2 cellular contexts compared by ENCODE assay signal in the genomic region with DNA sequence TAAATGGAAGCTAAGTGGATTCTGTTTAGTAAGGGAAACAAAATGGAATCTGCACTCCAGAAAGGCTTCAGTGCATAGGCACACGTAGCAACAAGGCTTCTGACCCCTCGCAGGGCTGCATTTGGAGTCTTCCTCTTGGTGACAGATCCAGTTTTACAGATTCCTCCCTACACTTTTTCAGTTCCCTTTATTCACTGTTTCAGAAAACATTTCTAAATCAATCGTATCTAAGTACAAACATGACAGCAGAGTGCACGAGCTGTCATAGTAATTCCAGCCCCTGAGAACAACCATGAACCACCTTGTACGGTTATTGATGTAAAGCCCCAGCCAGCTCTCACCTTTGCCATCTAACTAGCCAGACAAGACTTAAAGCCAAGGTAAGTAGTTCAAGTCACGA.
TF ChIP-seq lines count a peak whose summit lies in the region.

No MANE protein-coding gene starts in this region.

TF ChIP-seq in IMR-90, 13 proteins besides CTCF, POLR2A, EP300 and RAD21 (continued from another document):
- no peak for TF ChIP-seq BHLHE40 (IDR thresholded peaks at IDR 0.05; ENCODE audit: low read depth, low read length)
- no peak for TF ChIP-seq SMC3 (IDR thresholded peaks at IDR 0.05; ENCODE audit: low read depth, low read length)
- TF ChIP-seq, protein P1, sequence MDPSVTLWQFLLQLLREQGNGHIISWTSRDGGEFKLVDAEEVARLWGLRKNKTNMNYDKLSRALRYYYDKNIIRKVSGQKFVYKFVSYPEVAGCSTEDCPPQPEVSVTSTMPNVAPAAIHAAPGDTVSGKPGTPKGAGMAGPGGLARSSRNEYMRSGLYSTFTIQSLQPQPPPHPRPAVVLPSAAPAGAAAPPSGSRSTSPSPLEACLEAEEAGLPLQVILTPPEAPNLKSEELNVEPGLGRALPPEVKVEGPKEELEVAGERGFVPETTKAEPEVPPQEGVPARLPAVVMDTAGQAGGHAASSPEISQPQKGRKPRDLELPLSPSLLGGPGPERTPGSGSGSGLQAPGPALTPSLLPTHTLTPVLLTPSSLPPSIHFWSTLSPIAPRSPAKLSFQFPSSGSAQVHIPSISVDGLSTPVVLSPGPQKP (IDR thresholded peaks at IDR 0.05; ENCODE audit: borderline replicate concordance, low read depth, low read length), result no peak
- TF ChIP-seq MXI1 (IDR thresholded peaks at IDR 0.05; ENCODE audit: borderline replicate concordance, low read depth, low read length), result no peak
- no peak for TF ChIP-seq MAZ (IDR thresholded peaks at IDR 0.05; ENCODE audit: borderline replicate concordance, low read depth, low read length)

TF ChIP-seq in GM23338, 12 proteins besides CTCF, POLR2A, EP300 and RAD21 (continued from another document):
- TF ChIP-seq, protein P2, sequence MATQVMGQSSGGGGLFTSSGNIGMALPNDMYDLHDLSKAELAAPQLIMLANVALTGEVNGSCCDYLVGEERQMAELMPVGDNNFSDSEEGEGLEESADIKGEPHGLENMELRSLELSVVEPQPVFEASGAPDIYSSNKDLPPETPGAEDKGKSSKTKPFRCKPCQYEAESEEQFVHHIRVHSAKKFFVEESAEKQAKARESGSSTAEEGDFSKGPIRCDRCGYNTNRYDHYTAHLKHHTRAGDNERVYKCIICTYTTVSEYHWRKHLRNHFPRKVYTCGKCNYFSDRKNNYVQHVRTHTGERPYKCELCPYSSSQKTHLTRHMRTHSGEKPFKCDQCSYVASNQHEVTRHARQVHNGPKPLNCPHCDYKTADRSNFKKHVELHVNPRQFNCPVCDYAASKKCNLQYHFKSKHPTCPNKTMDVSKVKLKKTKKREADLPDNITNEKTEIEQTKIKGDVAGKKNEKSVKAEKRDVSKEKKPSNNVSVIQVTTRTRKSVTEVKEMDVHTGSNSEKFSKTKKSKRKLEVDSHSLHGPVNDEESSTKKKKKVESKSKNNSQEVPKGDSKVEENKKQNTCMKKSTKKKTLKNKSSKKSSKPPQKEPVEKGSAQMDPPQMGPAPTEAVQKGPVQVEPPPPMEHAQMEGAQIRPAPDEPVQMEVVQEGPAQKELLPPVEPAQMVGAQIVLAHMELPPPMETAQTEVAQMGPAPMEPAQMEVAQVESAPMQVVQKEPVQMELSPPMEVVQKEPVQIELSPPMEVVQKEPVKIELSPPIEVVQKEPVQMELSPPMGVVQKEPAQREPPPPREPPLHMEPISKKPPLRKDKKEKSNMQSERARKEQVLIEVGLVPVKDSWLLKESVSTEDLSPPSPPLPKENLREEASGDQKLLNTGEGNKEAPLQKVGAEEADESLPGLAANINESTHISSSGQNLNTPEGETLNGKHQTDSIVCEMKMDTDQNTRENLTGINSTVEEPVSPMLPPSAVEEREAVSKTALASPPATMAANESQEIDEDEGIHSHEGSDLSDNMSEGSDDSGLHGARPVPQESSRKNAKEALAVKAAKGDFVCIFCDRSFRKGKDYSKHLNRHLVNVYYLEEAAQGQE (IDR thresholded peaks at IDR 0.05; ENCODE audit: unreplicated experiment), result no peak
- TF ChIP-seq ZNF114 (CRISPR knock-in tag; IDR thresholded peaks at IDR 0.05) (no peak), STAT1 (IDR thresholded peaks at IDR 0.05; ENCODE audit: unreplicated experiment) (no peak), JUNB (IDR thresholded peaks at IDR 0.05; ENCODE audit: unreplicated experiment) (no peak)
- TF ChIP-seq, protein P3, sequence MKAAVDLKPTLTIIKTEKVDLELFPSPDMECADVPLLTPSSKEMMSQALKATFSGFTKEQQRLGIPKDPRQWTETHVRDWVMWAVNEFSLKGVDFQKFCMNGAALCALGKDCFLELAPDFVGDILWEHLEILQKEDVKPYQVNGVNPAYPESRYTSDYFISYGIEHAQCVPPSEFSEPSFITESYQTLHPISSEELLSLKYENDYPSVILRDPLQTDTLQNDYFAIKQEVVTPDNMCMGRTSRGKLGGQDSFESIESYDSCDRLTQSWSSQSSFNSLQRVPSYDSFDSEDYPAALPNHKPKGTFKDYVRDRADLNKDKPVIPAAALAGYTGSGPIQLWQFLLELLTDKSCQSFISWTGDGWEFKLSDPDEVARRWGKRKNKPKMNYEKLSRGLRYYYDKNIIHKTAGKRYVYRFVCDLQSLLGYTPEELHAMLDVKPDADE (IDR thresholded peaks at IDR 0.05), result no peak
